Comparison of ENCODE assay signal across 13 cellular contexts in genomic region chr2:61214171-61214570, GRCh38.
"Had no signal": no experiment of that assay in that cellular context is flagged by ENCODE, and none has a peak within 500 bp of the region (broad histone marks: within the 10 kb centered on the region; RNA-seq: fewer than 3 reads in every experiment).

No MANE protein-coding gene starts in this region.

- H3K27me3 ChIP-seq: colonic mucosa, esophagus muscularis mucosa, tibial nerve, vagina had no signal

- H3K9me3 ChIP-seq: colonic mucosa, esophagus muscularis mucosa, psoas muscle, tibial nerve, vagina had no signal

- ATAC-seq: activated naive CD4-positive, alpha-beta T cell treated with anti-CD3 and anti-CD28 coated beads, Interleukin-2, amount 50 U/mL, for 72 hours; left ventricle myocardium superior; natural killer cell treated with Interleukin-12 subunit alpha and Interleukin-12 subunit beta and Interleukin-15 and Interleukin-18, amount 100 ng/mL, for 72 hours; psoas muscle; sciatic nerve had no signal

- H3K4me3 ChIP-seq: colonic mucosa, esophagus muscularis mucosa, psoas muscle, tibial nerve, vagina had no signal

- DNase-seq: activated CD4-positive, alpha-beta T cell treated with anti-CD3 and anti-CD28 coated beads, Interleukin-2, amount 50 U/mL, for 1 hour; colonic mucosa; glutamatergic neuron; left ventricle myocardium superior; mesendoderm; psoas muscle; SW 1271 had no signal

- H3K36me3 ChIP-seq: colonic mucosa had no signal

- H3K27ac ChIP-seq: colonic mucosa, esophagus muscularis mucosa, psoas muscle, tibial nerve, vagina had no signal

- H3K4me1 ChIP-seq: colonic mucosa, esophagus muscularis mucosa, tibial nerve, vagina had no signal
